16 cellular contexts compared by ENCODE assay signal in the genomic region with DNA sequence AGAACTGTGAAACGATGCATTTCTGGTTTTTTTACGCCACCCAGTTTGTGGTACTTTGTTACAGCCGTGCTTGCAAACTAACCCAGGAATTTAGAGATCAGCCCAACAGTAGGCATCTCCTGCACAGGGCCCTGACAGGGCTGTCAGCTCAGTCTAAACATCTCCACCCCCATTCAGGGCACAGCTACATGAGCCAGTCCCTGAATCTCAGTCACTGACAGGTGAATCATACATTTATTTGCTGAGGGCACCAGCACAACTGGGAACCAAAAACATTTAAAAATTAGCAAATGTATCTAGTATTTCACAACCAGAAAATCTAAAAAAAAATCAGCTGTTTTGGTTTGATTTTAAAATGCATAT. TPM values are rescaled to one million over a fixed set of nuclear protein-coding genes. Genes with fewer than 3 reads are reported as not detected.
DNase-seq lines count a peak whose midpoint lies in the region; ATAC-seq and TF ChIP-seq lines count a peak whose summit lies in the region.
"Had no signal": no experiment of that assay in that cellular context is flagged by ENCODE, and none has a peak within 500 bp of the region (broad histone marks: within the 10 kb centered on the region; RNA-seq: fewer than 3 reads in every experiment).

No MANE protein-coding gene starts in this region.

- TF ChIP-seq POLR2A in esophagus muscularis mucosa (IDR thresholded peaks at IDR 0.05; ENCODE audit: low read depth) (no peak), testis (IDR thresholded peaks at IDR 0.05) (no peak)

- no peak overlapping the region for H3K9ac ChIP-seq in neural progenitor cell

- POLR2A ChIA-PET in Caco-2 (lab: Charles Lee), result no interaction called here

- H3K9me3 Mint-ChIP-seq in Caco-2 (ENCODE audit: unreplicated experiment), result no peaks in the 10 kb centered on the region
- H3K9me3 Mint-ChIP-seq in neural progenitor cell, result peaks cover 13% of the 10 kb centered on the region
- H3K9me3 Mint-ChIP-seq in stimulated activated naive B cell treated with anti-CD40 and anti-IgM and Interleukin-4, amounts not matched to agents 10 μg/mL and 1 μg/mL and 100 μg/mL, for 72 hours, result no peaks in the 10 kb centered on the region
- H3K9me3 Mint-ChIP-seq: activated naive CD8-positive, alpha-beta T cell treated with anti-CD3 and anti-CD28 coated beads, Interleukin-2, amount 50 U/mL, for 24 hours; memory B cell had no signal

- BruUV-seq in Caco-2 (replicated peaks; lab: Mats Ljungman, UMichigan), result no TSS peak

- H3K27me3 Mint-ChIP-seq in Caco-2 (ENCODE audit: insufficient read depth, unreplicated experiment) (no peaks in the 10 kb centered on the region), neural progenitor cell (ENCODE audit: insufficient read depth, low read depth) (peaks cover 3% of the 10 kb centered on the region)
- H3K27me3 Mint-ChIP-seq in stimulated activated naive B cell treated with anti-CD40 and anti-IgM and Interleukin-4, amounts not matched to agents 10 μg/mL and 1 μg/mL and 100 μg/mL, for 72 hours, result peaks cover 4 to 7% of the 10 kb centered on the region in 2 donors

- H3K27me3 ChIP-seq in Caco-2 (replicated peaks; ENCODE audit: control insufficient read depth, insufficient read depth, low read length), result no peaks in the 10 kb centered on the region; the same call in 1 of the 2 replicates
- H3K27me3 ChIP-seq in esophagus muscularis mucosa, result no peaks in the 10 kb centered on the region
- no peaks in the 10 kb centered on the region for H3K27me3 ChIP-seq in neural progenitor cell
- H3K27me3 ChIP-seq in testis, result no peaks in the 10 kb centered on the region
- H3K27me3 ChIP-seq: dorsolateral prefrontal cortex, right lobe of liver, suprapubic skin had no signal

- H3K36me3 ChIP-seq in Caco-2 (ENCODE audit: control insufficient read depth, insufficient read depth, low read length), result no peaks in the 10 kb centered on the region
- no peaks in the 10 kb centered on the region for H3K36me3 ChIP-seq in esophagus muscularis mucosa
- no peaks in the 10 kb centered on the region for H3K36me3 ChIP-seq in neural progenitor cell
- no peaks in the 10 kb centered on the region for H3K36me3 ChIP-seq in testis (ENCODE audit: low read depth, missing control alignments)
- H3K36me3 ChIP-seq: right lobe of liver, suprapubic skin had no signal

- H3K27ac Mint-ChIP-seq in Caco-2 (ENCODE audit: unreplicated experiment) (peak overlapping the region; percentile 83), neural progenitor cell (peak overlapping the region; percentile 99)
- no peak overlapping the region for H3K27ac Mint-ChIP-seq in stimulated activated naive B cell treated with anti-CD40 and anti-IgM and Interleukin-4, amounts not matched to agents 10 μg/mL and 1 μg/mL and 100 μg/mL, for 72 hours
- H3K27ac Mint-ChIP-seq: activated naive CD8-positive, alpha-beta T cell treated with anti-CD3 and anti-CD28 coated beads, Interleukin-2, amount 50 U/mL, for 24 hours; memory B cell had no signal

- DNase-seq in Caco-2 (no peak), NCI-H460 (ENCODE audit: extremely low read depth, low read depth) (peak; percentile 23), esophagus muscularis mucosa (ENCODE audit: extremely low spot score) (no peak), neural progenitor cell (ENCODE audit: low spot score) (peak; percentile 15), testis (no peak)
- DNase-seq in stimulated activated naive B cell treated with anti-CD40 and anti-IgM and Interleukin-4, amounts not matched to agents 10 μg/mL and 1 μg/mL and 100 μg/mL, for 72 hours, result no peak
- DNase-seq: activated naive CD8-positive, alpha-beta T cell treated with anti-CD3 and anti-CD28 coated beads, Interleukin-2, amount 50 U/mL, for 24 hours; dorsolateral prefrontal cortex; glutamatergic neuron; MV-4-11; NCI-H345; right lobe of liver had no signal

- peaks cover 16% of the 10 kb centered on the region for H3K4me1 Mint-ChIP-seq in Caco-2 (ENCODE audit: low read depth, unreplicated experiment)
- peaks cover 44% of the 10 kb centered on the region for H3K4me1 Mint-ChIP-seq in neural progenitor cell
- no peaks in the 10 kb centered on the region for H3K4me1 Mint-ChIP-seq in stimulated activated naive B cell treated with anti-CD40 and anti-IgM and Interleukin-4, amounts not matched to agents 10 μg/mL and 1 μg/mL and 100 μg/mL, for 72 hours
- H3K4me1 Mint-ChIP-seq: activated naive CD8-positive, alpha-beta T cell treated with anti-CD3 and anti-CD28 coated beads, Interleukin-2, amount 50 U/mL, for 24 hours; memory B cell had no signal

- peak overlapping the region; percentile 12 to 68 (median 52) for H3K27ac ChIP-seq in esophagus muscularis mucosa (replicated peaks in 1 of 4)
- H3K27ac ChIP-seq in neural progenitor cell, result no peak overlapping the region
- no peak overlapping the region for H3K27ac ChIP-seq in testis
- H3K27ac ChIP-seq: right lobe of liver, suprapubic skin had no signal

- H3K4me3 Mint-ChIP-seq in Caco-2 (ENCODE audit: unreplicated experiment) (no peak overlapping the region), neural progenitor cell (peak overlapping the region; percentile 79)
- H3K4me3 Mint-ChIP-seq in stimulated activated naive B cell treated with anti-CD40 and anti-IgM and Interleukin-4, amounts not matched to agents 10 μg/mL and 1 μg/mL and 100 μg/mL, for 72 hours, result no peak overlapping the region
- H3K4me3 Mint-ChIP-seq: activated naive CD8-positive, alpha-beta T cell treated with anti-CD3 and anti-CD28 coated beads, Interleukin-2, amount 50 U/mL, for 24 hours; memory B cell had no signal

- ATAC-seq in GM21786 (IDR thresholded peaks at IDR 0.05; ENCODE audit: unreplicated experiment) (no peak), HG03139 (IDR thresholded peaks at IDR 0.05; ENCODE audit: unreplicated experiment) (no peak)
- ATAC-seq in stimulated activated naive B cell treated with anti-CD40 and anti-IgM and Interleukin-4, amounts not matched to agents 10 μg/mL and 1 μg/mL and 100 μg/mL, for 72 hours (replicated peaks), result no peak
- ATAC-seq: activated naive CD8-positive, alpha-beta T cell treated with anti-CD3 and anti-CD28 coated beads, Interleukin-2, amount 50 U/mL, for 24 hours; right lobe of liver had no signal

- no peak for TF ChIP-seq CTCF in Caco-2 (IDR thresholded peaks at IDR 0.05; ENCODE audit: insufficient read depth in 1 of 2, low read depth in 1 of 2, low read length in 1 of 2, severe bottlenecking in 1 of 2, unreplicated experiment in 1 of 2)
- TF ChIP-seq CTCF in esophagus muscularis mucosa (IDR thresholded peaks at IDR 0.05), result peak in 1 of 3 experiments; percentile 4
- no peak for TF ChIP-seq CTCF in neural progenitor cell (IDR thresholded peaks at IDR 0.05)
- TF ChIP-seq CTCF in testis (IDR thresholded peaks at IDR 0.05), result no peak

- no peaks in the 10 kb centered on the region for H3K79me2 ChIP-seq in neural progenitor cell (ENCODE audit: low read depth)

- no peaks in the 10 kb centered on the region for H3F3A ChIP-seq in neural progenitor cell (ENCODE audit: low read depth)

- no peak overlapping the region for H3K4me3 ChIP-seq in Caco-2 (ENCODE audit: low read depth, low read length)
- no peak overlapping the region for H3K4me3 ChIP-seq in esophagus muscularis mucosa
- no peak overlapping the region for H3K4me3 ChIP-seq in neural progenitor cell
- no peak overlapping the region for H3K4me3 ChIP-seq in testis
- H3K4me3 ChIP-seq: dorsolateral prefrontal cortex, right lobe of liver, suprapubic skin had no signal

- CTCF ChIA-PET in Caco-2 (lab: Charles Lee), result no interaction called here

- H3K36me3 Mint-ChIP-seq in Caco-2 (ENCODE audit: insufficient read depth, unreplicated experiment) (no peaks in the 10 kb centered on the region), neural progenitor cell (no peaks in the 10 kb centered on the region)
- H3K36me3 Mint-ChIP-seq in stimulated activated naive B cell treated with anti-CD40 and anti-IgM and Interleukin-4, amounts not matched to agents 10 μg/mL and 1 μg/mL and 100 μg/mL, for 72 hours, result no peaks in the 10 kb centered on the region
- H3K36me3 Mint-ChIP-seq: memory B cell had no signal

- peaks cover 22% of the 10 kb centered on the region; the same call in 1 of the 2 replicates for H3K4me1 ChIP-seq in Caco-2
- H3K4me1 ChIP-seq in esophagus muscularis mucosa, result peaks cover 0 to 20% (median 9%) of the 10 kb centered on the region in 4 donors
- H3K4me1 ChIP-seq in neural progenitor cell, result peaks cover 10% of the 10 kb centered on the region
- H3K4me1 ChIP-seq in testis, result no peaks in the 10 kb centered on the region
- H3K4me1 ChIP-seq: suprapubic skin had no signal

- TF ChIP-seq EP300 in esophagus muscularis mucosa (IDR thresholded peaks at IDR 0.05), result no peak

- 51% methylated on average over 3 of the region's 3 CpGs for WGBS in esophagus muscularis mucosa
- WGBS in testis, 2 donors, result 68 to 84% methylated on average over 3 of the region's 3 CpGs

- no peaks in the 10 kb centered on the region for H4K20me1 ChIP-seq in neural progenitor cell (ENCODE audit: low read depth)

- no peak overlapping the region for H2AFZ ChIP-seq in neural progenitor cell (replicated peaks)

- intact Hi-C loops in Caco-2 (cut with micrococcal nuclease; ENCODE audit: unreplicated experiment) (loop anchor here (1.0 kb wide), 1 partner anchor 19 kb away; no protein-coding TSS in a partner anchor), esophagus muscularis mucosa (cut with DNase I) (no loop called here), testis (cut with DNase I; ENCODE audit: low total_unique reads) (no loop called here)

- H3K9me3 ChIP-seq in Caco-2 (no peaks in the 10 kb centered on the region), esophagus muscularis mucosa (no peaks in the 10 kb centered on the region), neural progenitor cell (ENCODE audit: low read depth) (no peaks in the 10 kb centered on the region), testis (no peaks in the 10 kb centered on the region)
- H3K9me3 ChIP-seq: right lobe of liver, suprapubic skin had no signal

- H3K4me2 ChIP-seq in neural progenitor cell, result peak overlapping the region; percentile 30

RNA-seq across cellular contexts. Expression of gene PRDX6, which starts 30.7 kb away (rescaled TPM):
- total RNA-seq in Caco-2 (2022) (513 and 540 TPM in 2 replicates), esophagus muscularis mucosa (100 to 1,000 TPM; 319 to 529 (median 375) TPM), neural progenitor cell (ENCODE audit: low replicate concordance) (322 and 441 TPM in 2 replicates), testis (100 to 1,000 TPM; 376 to 458 TPM)
- total RNA-seq in NCI-H460 (2014; rRNA removed; shearing (Covaris generic)), result 594 and 603 TPM in 2 replicates
- 309 and 361 TPM in 2 replicates for polyA plus RNA-seq in NCI-H460 (2014; cell fraction: nucleus; rRNA removed)
- 385 TPM for polyA plus RNA-seq in testis (ENCODE audit: insufficient read depth, low read depth, low replicate concordance)

Comparison
In these comparisons a context has a peak if more than half of its experiments do, and no peak if none do; other contexts are left out.
1. DNase-seq: peak in NCI-H460 (single experiment) and neural progenitor cell (single experiment); none in Caco-2 (0 of 2), esophagus muscularis mucosa (single experiment), stimulated activated naive B cell treated with anti-CD40 and anti-IgM and Interleukin-4, amounts not matched to agents 10 μg/mL and 1 μg/mL and 100 μg/mL, for 72 hours (single experiment) and testis (single experiment).
2. H3K27ac ChIP-seq: peak in esophagus muscularis mucosa (4 of 4); none in neural progenitor cell (single experiment) and testis (0 of 2).